1 cellular context compared by ENCODE assay signal in genomic region chr5:141878771-141879759, GRCh38.
TF ChIP-seq lines count a peak whose summit lies in the region.

No MANE protein-coding gene starts in this region.

TF ChIP-seq in WTC11, 78 proteins besides CTCF, POLR2A, EP300 and RAD21 (continued from another document and continues in another):
- TF ChIP-seq ZNF281 (CRISPR knock-in tag; IDR thresholded peaks at IDR 0.05) (peak; percentile 98), ZNF671 (CRISPR knock-in tag; IDR thresholded peaks at IDR 0.05) (no peak), FOXJ3 (CRISPR knock-in tag; IDR thresholded peaks at IDR 0.05; ENCODE audit: borderline replicate concordance) (no peak), CREM (CRISPR knock-in tag; IDR thresholded peaks at IDR 0.05) (peak; percentile 10; the same call in 1 of the 2 replicates), ZNF423 (CRISPR knock-in tag; IDR thresholded peaks at IDR 0.05) (peak; percentile 69; the same call in 1 of the 2 replicates), KAT7 (CRISPR knock-in tag; IDR thresholded peaks at IDR 0.05; ENCODE audit: borderline replicate concordance) (no peak), ZNF138 (CRISPR knock-in tag; conservative IDR thresholded peaks at IDR 0.05) (no peak), ATF2 (CRISPR knock-in tag; IDR thresholded peaks at IDR 0.05; ENCODE audit: borderline replicate concordance, low read depth) (no peak), EMX1 (CRISPR knock-in tag; IDR thresholded peaks at IDR 0.05) (no peak), ZNF219 (CRISPR knock-in tag; IDR thresholded peaks at IDR 0.05; ENCODE audit: borderline replicate concordance) (no peak), ZNF416 (CRISPR knock-in tag; IDR thresholded peaks at IDR 0.05) (no peak), ZSCAN18 (CRISPR knock-in tag; IDR thresholded peaks at IDR 0.05) (no peak), CBFB (CRISPR knock-in tag; IDR thresholded peaks at IDR 0.05; ENCODE audit: low read depth) (no peak), ETV6 (CRISPR knock-in tag; IDR thresholded peaks at IDR 0.05) (peak; percentile 87), SP1 (CRISPR knock-in tag; conservative IDR thresholded peaks at IDR 0.05) (peak; percentile 55), MAX (CRISPR knock-in tag; IDR thresholded peaks at IDR 0.05) (peak; percentile 78), ZNF425 (CRISPR knock-in tag; conservative IDR thresholded peaks at IDR 0.05) (no peak), FOXP4 (CRISPR knock-in tag; IDR thresholded peaks at IDR 0.05) (peak; percentile 96), ZNF317 (CRISPR knock-in tag; IDR thresholded peaks at IDR 0.05; ENCODE audit: borderline replicate concordance, low read depth) (no peak), NR3C1 (CRISPR knock-in tag; conservative IDR thresholded peaks at IDR 0.05; ENCODE audit: low read depth) (no peak), ZBTB21 (CRISPR knock-in tag; IDR thresholded peaks at IDR 0.05; ENCODE audit: borderline replicate concordance) (peak; percentile 84; the same call in 1 of the 2 replicates), NFE2L1 (CRISPR knock-in tag; IDR thresholded peaks at IDR 0.05) (no peak; the same call in 1 of the 2 replicates), TP53 (CRISPR knock-in tag; IDR thresholded peaks at IDR 0.05) (no peak; the same call in 1 of the 2 replicates), STAT6 (CRISPR knock-in tag; conservative IDR thresholded peaks at IDR 0.05; ENCODE audit: low read depth) (0 out of 2 replicates have a peak, but pooled peaks have one; percentile 56), CREB1 (CRISPR knock-in tag; IDR thresholded peaks at IDR 0.05) (0 out of 2 replicates have a peak, but pooled peaks have one; percentile 51), SMAD3 (CRISPR knock-in tag; IDR thresholded peaks at IDR 0.05; ENCODE audit: borderline replicate concordance) (0 out of 2 replicates have a peak, but pooled peaks have one; percentile 14), TCF7 (CRISPR knock-in tag; IDR thresholded peaks at IDR 0.05; ENCODE audit: low read depth) (no peak), HMGXB4 (CRISPR knock-in tag; IDR thresholded peaks at IDR 0.05) (peak; percentile 89), CDX4 (CRISPR knock-in tag; IDR thresholded peaks at IDR 0.05; ENCODE audit: borderline replicate concordance) (no peak), USF1 (CRISPR knock-in tag; IDR thresholded peaks at IDR 0.05) (peak; percentile 25; the same call in 1 of the 2 replicates), MLX (CRISPR knock-in tag; IDR thresholded peaks at IDR 0.05) (no peak), MYBL2 (CRISPR knock-in tag; IDR thresholded peaks at IDR 0.05) (0 out of 2 replicates have a peak, but pooled peaks have one; percentile 49), ATF1 (CRISPR knock-in tag; IDR thresholded peaks at IDR 0.05) (no peak), FOXP1 (CRISPR knock-in tag; IDR thresholded peaks at IDR 0.05; ENCODE audit: borderline replicate concordance) (peak; percentile 84; the same call in 1 of the 2 replicates), JUN (CRISPR knock-in tag; IDR thresholded peaks at IDR 0.05) (no peak), ZNF121 (CRISPR knock-in tag; IDR thresholded peaks at IDR 0.05) (0 out of 2 replicates have a peak, but pooled peaks have one; percentile 8), MXD4 (CRISPR knock-in tag; IDR thresholded peaks at IDR 0.05; ENCODE audit: borderline replicate concordance) (no peak), ELF4 (CRISPR knock-in tag; IDR thresholded peaks at IDR 0.05; ENCODE audit: low read depth) (no peak), IRF1 (CRISPR knock-in tag; IDR thresholded peaks at IDR 0.05) (peak; percentile 46; the same call in 1 of the 2 replicates)
